In the genomic region with DNA sequence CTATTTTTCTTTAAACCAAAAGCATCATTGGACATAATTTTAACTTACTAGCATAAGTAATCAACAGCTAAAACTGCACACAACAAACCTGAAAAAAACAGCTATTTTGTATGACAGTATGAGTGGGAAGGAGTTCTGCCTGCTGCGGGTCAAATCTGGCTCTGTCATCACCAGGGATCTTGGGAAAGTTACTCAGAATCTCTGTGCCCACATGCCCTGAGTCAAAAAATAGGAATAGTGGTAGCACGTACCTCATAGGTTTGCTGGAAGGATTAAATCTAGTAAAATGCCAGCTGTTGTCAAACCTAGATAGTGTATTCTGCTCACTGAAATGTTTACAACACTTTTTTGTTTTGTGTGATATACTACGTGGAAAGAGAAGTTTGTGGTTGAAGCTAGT, we compare ENCODE assay signal across 1 cellular context.
TF ChIP-seq lines count a peak whose summit lies in the region.

No MANE protein-coding gene starts in this region.

TF ChIP-seq in K562, 482 proteins besides CTCF, POLR2A, EP300 and RAD21:
- TF ChIP-seq GTF2F1 (IDR thresholded peaks at IDR 0.05; ENCODE audit: low read depth, low read length) (no peak), SMAD3 (CRISPR knock-in tag; conservative IDR thresholded peaks at IDR 0.05) (no peak), NCOA2 (IDR thresholded peaks at IDR 0.05; ENCODE audit: partially characterized antibody in 2 of 2) (no peak), GATA2 (CRISPR knock-in tag; IDR thresholded peaks at IDR 0.05) (no peak), PURB (CRISPR knock-in tag; IDR thresholded peaks at IDR 0.05; ENCODE audit: low read depth) (no peak), XRCC5 (IDR thresholded peaks at IDR 0.05; ENCODE audit: low read depth, low read length) (no peak), ZNF444 (CRISPR knock-in tag; IDR thresholded peaks at IDR 0.05) (no peak), FOXK1 (CRISPR knock-in tag; IDR thresholded peaks at IDR 0.05; ENCODE audit: borderline replicate concordance) (no peak), HEY1 (CRISPR knock-in tag; IDR thresholded peaks at IDR 0.05; ENCODE audit: borderline replicate concordance) (no peak), TEAD4 (IDR thresholded peaks at IDR 0.05; ENCODE audit: low read length) (no peak), TEAD4 (CRISPR knock-in tag; IDR thresholded peaks at IDR 0.05; ENCODE audit: borderline replicate concordance) (no peak)
- TF ChIP-seq, protein P1, sequence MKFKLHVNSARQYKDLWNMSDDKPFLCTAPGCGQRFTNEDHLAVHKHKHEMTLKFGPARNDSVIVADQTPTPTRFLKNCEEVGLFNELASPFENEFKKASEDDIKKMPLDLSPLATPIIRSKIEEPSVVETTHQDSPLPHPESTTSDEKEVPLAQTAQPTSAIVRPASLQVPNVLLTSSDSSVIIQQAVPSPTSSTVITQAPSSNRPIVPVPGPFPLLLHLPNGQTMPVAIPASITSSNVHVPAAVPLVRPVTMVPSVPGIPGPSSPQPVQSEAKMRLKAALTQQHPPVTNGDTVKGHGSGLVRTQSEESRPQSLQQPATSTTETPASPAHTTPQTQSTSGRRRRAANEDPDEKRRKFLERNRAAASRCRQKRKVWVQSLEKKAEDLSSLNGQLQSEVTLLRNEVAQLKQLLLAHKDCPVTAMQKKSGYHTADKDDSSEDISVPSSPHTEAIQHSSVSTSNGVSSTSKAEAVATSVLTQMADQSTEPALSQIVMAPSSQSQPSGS (CRISPR knock-in tag; IDR thresholded peaks at IDR 0.05), result no peak
- TF ChIP-seq, protein P2, sequence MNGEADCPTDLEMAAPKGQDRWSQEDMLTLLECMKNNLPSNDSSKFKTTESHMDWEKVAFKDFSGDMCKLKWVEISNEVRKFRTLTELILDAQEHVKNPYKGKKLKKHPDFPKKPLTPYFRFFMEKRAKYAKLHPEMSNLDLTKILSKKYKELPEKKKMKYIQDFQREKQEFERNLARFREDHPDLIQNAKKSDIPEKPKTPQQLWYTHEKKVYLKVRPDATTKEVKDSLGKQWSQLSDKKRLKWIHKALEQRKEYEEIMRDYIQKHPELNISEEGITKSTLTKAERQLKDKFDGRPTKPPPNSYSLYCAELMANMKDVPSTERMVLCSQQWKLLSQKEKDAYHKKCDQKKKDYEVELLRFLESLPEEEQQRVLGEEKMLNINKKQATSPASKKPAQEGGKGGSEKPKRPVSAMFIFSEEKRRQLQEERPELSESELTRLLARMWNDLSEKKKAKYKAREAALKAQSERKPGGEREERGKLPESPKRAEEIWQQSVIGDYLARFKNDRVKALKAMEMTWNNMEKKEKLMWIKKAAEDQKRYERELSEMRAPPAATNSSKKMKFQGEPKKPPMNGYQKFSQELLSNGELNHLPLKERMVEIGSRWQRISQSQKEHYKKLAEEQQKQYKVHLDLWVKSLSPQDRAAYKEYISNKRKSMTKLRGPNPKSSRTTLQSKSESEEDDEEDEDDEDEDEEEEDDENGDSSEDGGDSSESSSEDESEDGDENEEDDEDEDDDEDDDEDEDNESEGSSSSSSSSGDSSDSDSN (IDR thresholded peaks at IDR 0.05; ENCODE audit: borderline replicate concordance in 1 of 2, low read depth in 2 of 2, low read length in 2 of 2), result no peak
- TF ChIP-seq, protein P3, sequence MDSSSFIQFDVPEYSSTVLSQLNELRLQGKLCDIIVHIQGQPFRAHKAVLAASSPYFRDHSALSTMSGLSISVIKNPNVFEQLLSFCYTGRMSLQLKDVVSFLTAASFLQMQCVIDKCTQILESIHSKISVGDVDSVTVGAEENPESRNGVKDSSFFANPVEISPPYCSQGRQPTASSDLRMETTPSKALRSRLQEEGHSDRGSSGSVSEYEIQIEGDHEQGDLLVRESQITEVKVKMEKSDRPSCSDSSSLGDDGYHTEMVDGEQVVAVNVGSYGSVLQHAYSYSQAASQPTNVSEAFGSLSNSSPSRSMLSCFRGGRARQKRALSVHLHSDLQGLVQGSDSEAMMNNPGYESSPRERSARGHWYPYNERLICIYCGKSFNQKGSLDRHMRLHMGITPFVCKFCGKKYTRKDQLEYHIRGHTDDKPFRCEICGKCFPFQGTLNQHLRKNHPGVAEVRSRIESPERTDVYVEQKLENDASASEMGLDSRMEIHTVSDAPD (CRISPR knock-in tag; IDR thresholded peaks at IDR 0.05), result no peak
- TF ChIP-seq, protein P4, sequence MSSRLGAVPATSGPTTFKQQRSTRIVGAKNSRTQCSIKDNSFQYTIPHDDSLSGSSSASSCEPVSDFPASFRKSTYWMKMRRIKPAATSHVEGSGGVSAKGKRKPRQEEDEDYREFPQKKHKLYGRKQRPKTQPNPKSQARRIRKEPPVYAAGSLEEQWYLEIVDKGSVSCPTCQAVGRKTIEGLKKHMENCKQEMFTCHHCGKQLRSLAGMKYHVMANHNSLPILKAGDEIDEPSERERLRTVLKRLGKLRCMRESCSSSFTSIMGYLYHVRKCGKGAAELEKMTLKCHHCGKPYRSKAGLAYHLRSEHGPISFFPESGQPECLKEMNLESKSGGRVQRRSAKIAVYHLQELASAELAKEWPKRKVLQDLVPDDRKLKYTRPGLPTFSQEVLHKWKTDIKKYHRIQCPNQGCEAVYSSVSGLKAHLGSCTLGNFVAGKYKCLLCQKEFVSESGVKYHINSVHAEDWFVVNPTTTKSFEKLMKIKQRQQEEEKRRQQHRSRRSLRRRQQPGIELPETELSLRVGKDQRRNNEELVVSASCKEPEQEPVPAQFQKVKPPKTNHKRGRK (tag; IDR thresholded peaks at IDR 0.05), result no peak
- TF ChIP-seq, protein P5, sequence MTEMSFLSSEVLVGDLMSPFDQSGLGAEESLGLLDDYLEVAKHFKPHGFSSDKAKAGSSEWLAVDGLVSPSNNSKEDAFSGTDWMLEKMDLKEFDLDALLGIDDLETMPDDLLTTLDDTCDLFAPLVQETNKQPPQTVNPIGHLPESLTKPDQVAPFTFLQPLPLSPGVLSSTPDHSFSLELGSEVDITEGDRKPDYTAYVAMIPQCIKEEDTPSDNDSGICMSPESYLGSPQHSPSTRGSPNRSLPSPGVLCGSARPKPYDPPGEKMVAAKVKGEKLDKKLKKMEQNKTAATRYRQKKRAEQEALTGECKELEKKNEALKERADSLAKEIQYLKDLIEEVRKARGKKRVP (CRISPR knock-in tag; IDR thresholded peaks at IDR 0.05), result no peak
- TF ChIP-seq, protein P6, sequence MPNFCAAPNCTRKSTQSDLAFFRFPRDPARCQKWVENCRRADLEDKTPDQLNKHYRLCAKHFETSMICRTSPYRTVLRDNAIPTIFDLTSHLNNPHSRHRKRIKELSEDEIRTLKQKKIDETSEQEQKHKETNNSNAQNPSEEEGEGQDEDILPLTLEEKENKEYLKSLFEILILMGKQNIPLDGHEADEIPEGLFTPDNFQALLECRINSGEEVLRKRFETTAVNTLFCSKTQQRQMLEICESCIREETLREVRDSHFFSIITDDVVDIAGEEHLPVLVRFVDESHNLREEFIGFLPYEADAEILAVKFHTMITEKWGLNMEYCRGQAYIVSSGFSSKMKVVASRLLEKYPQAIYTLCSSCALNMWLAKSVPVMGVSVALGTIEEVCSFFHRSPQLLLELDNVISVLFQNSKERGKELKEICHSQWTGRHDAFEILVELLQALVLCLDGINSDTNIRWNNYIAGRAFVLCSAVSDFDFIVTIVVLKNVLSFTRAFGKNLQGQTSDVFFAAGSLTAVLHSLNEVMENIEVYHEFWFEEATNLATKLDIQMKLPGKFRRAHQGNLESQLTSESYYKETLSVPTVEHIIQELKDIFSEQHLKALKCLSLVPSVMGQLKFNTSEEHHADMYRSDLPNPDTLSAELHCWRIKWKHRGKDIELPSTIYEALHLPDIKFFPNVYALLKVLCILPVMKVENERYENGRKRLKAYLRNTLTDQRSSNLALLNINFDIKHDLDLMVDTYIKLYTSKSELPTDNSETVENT (CRISPR knock-in tag; IDR thresholded peaks at IDR 0.05), result no peak
